In the genomic region with DNA sequence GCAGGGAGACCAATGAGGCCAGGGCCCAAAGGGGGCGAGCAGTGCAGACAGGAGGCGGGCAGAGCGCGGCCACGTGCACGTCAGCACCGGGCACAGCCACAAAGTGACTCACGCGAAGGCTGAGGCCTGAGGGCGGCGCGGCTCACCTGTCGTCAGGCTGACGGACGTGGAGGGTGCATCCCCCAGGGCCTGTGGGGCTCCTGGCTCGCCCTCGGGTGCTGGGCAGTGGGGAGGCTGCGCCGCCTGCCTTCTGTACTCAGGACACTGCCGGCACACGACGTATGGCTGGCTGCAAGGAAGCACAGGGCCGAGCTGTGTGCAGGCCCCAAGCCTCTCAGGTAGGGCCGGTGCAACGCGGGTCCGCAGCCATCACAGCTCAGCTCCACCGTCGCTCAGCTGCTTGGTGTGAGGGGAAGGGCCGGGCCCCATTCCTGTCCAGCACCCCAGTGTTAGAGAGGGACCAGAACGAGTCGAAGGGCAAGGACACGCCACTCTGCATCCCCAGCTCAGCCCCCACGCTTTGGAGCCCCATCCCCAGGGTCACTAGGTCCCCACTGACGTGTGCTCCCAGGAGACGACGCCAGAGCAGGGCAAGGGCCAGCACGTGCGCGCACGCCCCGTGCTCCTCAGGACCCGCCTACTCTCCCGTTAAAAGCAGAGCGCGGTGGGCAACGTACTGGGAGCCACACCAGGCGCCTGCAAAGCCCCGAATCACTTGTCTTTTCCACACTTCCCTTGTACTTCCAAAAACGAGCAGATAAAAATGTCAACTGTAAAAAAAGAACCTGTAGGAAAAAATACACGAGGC, we compare ENCODE assay signal across 1 cellular context.
TF ChIP-seq lines count a peak whose summit lies in the region.

No MANE protein-coding gene starts in this region.

TF ChIP-seq in GM23338, 12 proteins besides CTCF, POLR2A, EP300 and RAD21 (continued from another document):
- TF ChIP-seq, protein P1, sequence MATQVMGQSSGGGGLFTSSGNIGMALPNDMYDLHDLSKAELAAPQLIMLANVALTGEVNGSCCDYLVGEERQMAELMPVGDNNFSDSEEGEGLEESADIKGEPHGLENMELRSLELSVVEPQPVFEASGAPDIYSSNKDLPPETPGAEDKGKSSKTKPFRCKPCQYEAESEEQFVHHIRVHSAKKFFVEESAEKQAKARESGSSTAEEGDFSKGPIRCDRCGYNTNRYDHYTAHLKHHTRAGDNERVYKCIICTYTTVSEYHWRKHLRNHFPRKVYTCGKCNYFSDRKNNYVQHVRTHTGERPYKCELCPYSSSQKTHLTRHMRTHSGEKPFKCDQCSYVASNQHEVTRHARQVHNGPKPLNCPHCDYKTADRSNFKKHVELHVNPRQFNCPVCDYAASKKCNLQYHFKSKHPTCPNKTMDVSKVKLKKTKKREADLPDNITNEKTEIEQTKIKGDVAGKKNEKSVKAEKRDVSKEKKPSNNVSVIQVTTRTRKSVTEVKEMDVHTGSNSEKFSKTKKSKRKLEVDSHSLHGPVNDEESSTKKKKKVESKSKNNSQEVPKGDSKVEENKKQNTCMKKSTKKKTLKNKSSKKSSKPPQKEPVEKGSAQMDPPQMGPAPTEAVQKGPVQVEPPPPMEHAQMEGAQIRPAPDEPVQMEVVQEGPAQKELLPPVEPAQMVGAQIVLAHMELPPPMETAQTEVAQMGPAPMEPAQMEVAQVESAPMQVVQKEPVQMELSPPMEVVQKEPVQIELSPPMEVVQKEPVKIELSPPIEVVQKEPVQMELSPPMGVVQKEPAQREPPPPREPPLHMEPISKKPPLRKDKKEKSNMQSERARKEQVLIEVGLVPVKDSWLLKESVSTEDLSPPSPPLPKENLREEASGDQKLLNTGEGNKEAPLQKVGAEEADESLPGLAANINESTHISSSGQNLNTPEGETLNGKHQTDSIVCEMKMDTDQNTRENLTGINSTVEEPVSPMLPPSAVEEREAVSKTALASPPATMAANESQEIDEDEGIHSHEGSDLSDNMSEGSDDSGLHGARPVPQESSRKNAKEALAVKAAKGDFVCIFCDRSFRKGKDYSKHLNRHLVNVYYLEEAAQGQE (IDR thresholded peaks at IDR 0.05; ENCODE audit: unreplicated experiment): no peak
